ENCODE assay signal across 11 cellular contexts in genomic region chr4:138775890-138776289, GRCh38.
DNase-seq lines count a peak whose midpoint lies in the region; ATAC-seq and TF ChIP-seq lines count a peak whose summit lies in the region.
"Had no signal": no experiment of that assay in that cellular context is flagged by ENCODE, and none has a peak within 500 bp of the region (broad histone marks: within the 10 kb centered on the region; RNA-seq: fewer than 3 reads in every experiment).

No MANE protein-coding gene starts in this region.

- no peak overlapping the region for H2AK9ac ChIP-seq in IMR-90 (replicated peaks; ENCODE audit: low read depth, low read length, poor library complexity)

- intact Hi-C loops in IMR-90 (cut with micrococcal nuclease): no loop called here
- intact Hi-C loops in Caco-2 (cut with micrococcal nuclease; ENCODE audit: unreplicated experiment): no loop called here

- no peak overlapping the region for H2BK20ac ChIP-seq in IMR-90 (ENCODE audit: low read depth, low read length)

- H3K36me3 Mint-ChIP-seq in activated naive CD8-positive, alpha-beta T cell treated with anti-CD3 and anti-CD28 coated beads, Interleukin-2, amount 50 U/mL, for 24 hours (ENCODE audit: low read depth): no peaks in the 10 kb centered on the region
- H3K36me3 Mint-ChIP-seq in Caco-2 (ENCODE audit: insufficient read depth, unreplicated experiment): no peaks in the 10 kb centered on the region

- DNase-seq in Daoy (ENCODE audit: low read depth) (peak; percentile 2), IMR-90 (no peak), globus pallidus (ENCODE audit: low spot score) (peak; percentile 48), NCI-H446 (lab: John Stamatoyannopoulos, UW) (no peak), Caco-2 (no peak)
- no peak for DNase-seq in activated naive CD8-positive, alpha-beta T cell treated with anti-CD3 and anti-CD28 coated beads, Interleukin-2, amount 50 U/mL, for 24 hours
- DNase-seq: activated CD8-positive, alpha-beta T cell treated with anti-CD3 and anti-CD28 coated beads, Interleukin-2, amount 10 ng/mL, durations not matched to agents 7 days and 5 days; dermis blood vessel endothelial cell; NCI-H226 had no signal

- no peak overlapping the region for H3K9ac ChIP-seq in IMR-90 (ENCODE audit: low read depth, low read length)

- H3K4me2 ChIP-seq in IMR-90 (ENCODE audit: low read depth, low read length): no peak overlapping the region; the same call in 1 of the 2 replicates

- TF ChIP-seq CTCF in IMR-90 (conservative IDR thresholded peaks at IDR 0.05; ENCODE audit: low read depth, low read length): no peak
- TF ChIP-seq CTCF in gastroesophageal sphincter (IDR thresholded peaks at IDR 0.05): no peak
- no peak for TF ChIP-seq CTCF in Caco-2 (IDR thresholded peaks at IDR 0.05; ENCODE audit: insufficient read depth in 1 of 2, low read depth in 1 of 2, low read length in 1 of 2, severe bottlenecking in 1 of 2, unreplicated experiment in 1 of 2)

- H3K4me3 Mint-ChIP-seq in activated naive CD8-positive, alpha-beta T cell treated with anti-CD3 and anti-CD28 coated beads, Interleukin-2, amount 50 U/mL, for 24 hours: no peak overlapping the region
- no peak overlapping the region for H3K4me3 Mint-ChIP-seq in Caco-2 (ENCODE audit: unreplicated experiment)
- H3K4me3 Mint-ChIP-seq: activated CD8-positive, alpha-beta T cell treated with anti-CD3 and anti-CD28 coated beads, Interleukin-2, amount 10 ng/mL, durations not matched to agents 7 days and 5 days had no signal

- H3K9me1 ChIP-seq in IMR-90 (ENCODE audit: insufficient read depth, low read length): no peaks in the 10 kb centered on the region

- H3K27ac ChIP-seq in IMR-90 (ENCODE audit: insufficient read depth, low read length): no peak overlapping the region
- H3K27ac ChIP-seq in gastroesophageal sphincter: peak overlapping the region in 1 of 4 donors; percentile 29

- H3K14ac ChIP-seq in IMR-90 (replicated peaks; ENCODE audit: low read depth, low read length): no peak overlapping the region

- H4K91ac ChIP-seq in IMR-90 (ENCODE audit: insufficient read depth, low read depth, low read length): no peak overlapping the region

- no peak overlapping the region for H3K4ac ChIP-seq in IMR-90 (ENCODE audit: low read depth, low read length)

- no peak overlapping the region for H2BK15ac ChIP-seq in IMR-90 (ENCODE audit: low read depth, low read length)

- TF ChIP-seq POLR2A in IMR-90 (IDR thresholded peaks at IDR 0.05; ENCODE audit: low read depth, low read length): no peak
- no peak for TF ChIP-seq POLR2A in gastroesophageal sphincter (IDR thresholded peaks at IDR 0.05)

- H3K27ac Mint-ChIP-seq in activated naive CD8-positive, alpha-beta T cell treated with anti-CD3 and anti-CD28 coated beads, Interleukin-2, amount 50 U/mL, for 24 hours: no peak overlapping the region
- H3K27ac Mint-ChIP-seq in Caco-2 (ENCODE audit: unreplicated experiment): no peak overlapping the region
- H3K27ac Mint-ChIP-seq: activated CD8-positive, alpha-beta T cell treated with anti-CD3 and anti-CD28 coated beads, Interleukin-2, amount 10 ng/mL, durations not matched to agents 7 days and 5 days had no signal

- no peak overlapping the region; the same call in 1 of the 2 replicates for H2BK120ac ChIP-seq in IMR-90 (ENCODE audit: low read depth, low read length)

- H3K56ac ChIP-seq in IMR-90 (ENCODE audit: extremely low read depth, insufficient read depth, low read length): no peak overlapping the region

- H4K8ac ChIP-seq in IMR-90 (ENCODE audit: low read depth in 2 of 2, low read length in 2 of 2): no peak overlapping the region

- H2AFZ ChIP-seq in IMR-90 (replicated peaks; ENCODE audit: low read length, poor library complexity): peak overlapping the region; percentile 9

- no peak overlapping the region for H2AK5ac ChIP-seq in IMR-90 (ENCODE audit: low read depth, low read length)

- H3K9me3 ChIP-seq in IMR-90 (ENCODE audit: control insufficient read depth, insufficient read depth, low read length) (no peaks in the 10 kb centered on the region), gastroesophageal sphincter (peaks cover 0 to under 1% (median 0%) of the 10 kb centered on the region in 3 donors), Caco-2 (no peaks in the 10 kb centered on the region)

- H3K27me3 ChIP-seq in IMR-90 (ENCODE audit: control insufficient read depth, insufficient read depth, low read length) (no peaks in the 10 kb centered on the region; the same call in 1 of the 2 replicates), gastroesophageal sphincter (no peaks in the 10 kb centered on the region), Caco-2 (replicated peaks; ENCODE audit: control insufficient read depth, insufficient read depth, low read length) (no peaks in the 10 kb centered on the region)

- H3K79me1 ChIP-seq in IMR-90 (ENCODE audit: low read depth in 1 of 2, low read length in 2 of 2): no peaks in the 10 kb centered on the region

- H3K18ac ChIP-seq in IMR-90 (ENCODE audit: low read depth, low read length): no peak overlapping the region

- H3K4me3 ChIP-seq in IMR-90 (ENCODE audit: insufficient read depth, low read depth, low read length): no peak overlapping the region
- H3K4me3 ChIP-seq in gastroesophageal sphincter: no peak overlapping the region
- H3K4me3 ChIP-seq in Caco-2 (ENCODE audit: low read depth, low read length): no peak overlapping the region

- no peak overlapping the region for H4K5ac ChIP-seq in IMR-90 (ENCODE audit: low read depth, low read length)

- POLR2A ChIA-PET in IMR-90 (lab: Charles Lee; ENCODE audit: unreplicated experiment) (no interaction called here), Caco-2 (lab: Charles Lee) (no interaction called here)

- 80% methylated on average over 1 of the region's 6 CpGs; no CpG with 5 or more reads in 1 of the 2 experiments for WGBS in IMR-90 (ENCODE audit: extremely low coverage in 2 of 2, insufficient read length in 1 of 2), 2 experiments
- 54 to 59% methylated on average over 4 to 5 of the region's 6 CpGs for WGBS in gastroesophageal sphincter (ENCODE audit: low coverage in 1 of 2), 2 donors

- peaks cover 1% of the 10 kb centered on the region; the same call in 1 of the 2 replicates for H3K4me1 ChIP-seq in IMR-90 (ENCODE audit: control insufficient read depth, insufficient read depth, low read length)
- no peaks in the 10 kb centered on the region for H3K4me1 ChIP-seq in gastroesophageal sphincter
- H3K4me1 ChIP-seq in Caco-2: no peaks in the 10 kb centered on the region

- ATAC-seq in GM21529 (IDR thresholded peaks at IDR 0.05; ENCODE audit: unreplicated experiment): peak; percentile 87
- peak; percentile 62 for ATAC-seq in IMR-90 (ENCODE audit: low read depth)
- ATAC-seq in gastroesophageal sphincter: no peak
- no peak for ATAC-seq in activated naive CD8-positive, alpha-beta T cell treated with anti-CD3 and anti-CD28 coated beads, Interleukin-2, amount 50 U/mL, for 24 hours
- ATAC-seq: activated CD8-positive, alpha-beta T cell treated with anti-CD3 and anti-CD28 coated beads, Interleukin-2, amount 10 ng/mL, durations not matched to agents 7 days and 5 days had no signal

- CTCF ChIA-PET in IMR-90 (lab: Yijun Ruan, JAX): no interaction called here
- CTCF ChIA-PET in Caco-2 (lab: Charles Lee): no interaction called here

- TF ChIP-seq RAD21 in IMR-90 (IDR thresholded peaks at IDR 0.05; ENCODE audit: low read length): no peak

- H2BK5ac ChIP-seq in IMR-90 (ENCODE audit: low read depth, low read length, poor library complexity, severe bottlenecking): no peak overlapping the region

- BruUV-seq in IMR-90 (replicated peaks; lab: Mats Ljungman, UMichigan): no TSS peak
- no TSS peak for BruUV-seq in Caco-2 (replicated peaks; lab: Mats Ljungman, UMichigan)

- dilution Hi-C loops in IMR-90 (cut with HindIII; ENCODE audit: low sequenced_read_pairs, unreplicated experiment): no loop called here

- H3K36me3 ChIP-seq in IMR-90 (ENCODE audit: control insufficient read depth, insufficient read depth, low read length) (no peaks in the 10 kb centered on the region), gastroesophageal sphincter (no peaks in the 10 kb centered on the region), Caco-2 (ENCODE audit: control insufficient read depth, insufficient read depth, low read length) (no peaks in the 10 kb centered on the region)

- H3K9me3 Mint-ChIP-seq in activated naive CD8-positive, alpha-beta T cell treated with anti-CD3 and anti-CD28 coated beads, Interleukin-2, amount 50 U/mL, for 24 hours: no peaks in the 10 kb centered on the region
- no peaks in the 10 kb centered on the region for H3K9me3 Mint-ChIP-seq in Caco-2 (ENCODE audit: unreplicated experiment)

- no peak overlapping the region for H3K23ac ChIP-seq in IMR-90 (ENCODE audit: low read depth, low read length)

- in situ Hi-C loops in IMR-90 (cut with MboI; ENCODE audit: low sequenced_read_pairs): no loop called here

- no peak for TF ChIP-seq EP300 in gastroesophageal sphincter (IDR thresholded peaks at IDR 0.05)

- no peaks in the 10 kb centered on the region for H4K20me1 ChIP-seq in IMR-90 (ENCODE audit: insufficient read depth, low read length)

- no peaks in the 10 kb centered on the region for H3K4me1 Mint-ChIP-seq in activated naive CD8-positive, alpha-beta T cell treated with anti-CD3 and anti-CD28 coated beads, Interleukin-2, amount 50 U/mL, for 24 hours
- no peaks in the 10 kb centered on the region for H3K4me1 Mint-ChIP-seq in Caco-2 (ENCODE audit: low read depth, unreplicated experiment)

- H3K27me3 Mint-ChIP-seq in activated naive CD8-positive, alpha-beta T cell treated with anti-CD3 and anti-CD28 coated beads, Interleukin-2, amount 50 U/mL, for 24 hours: no peaks in the 10 kb centered on the region
- H3K27me3 Mint-ChIP-seq in Caco-2 (ENCODE audit: insufficient read depth, unreplicated experiment): no peaks in the 10 kb centered on the region

TF ChIP-seq in IMR-90, 13 proteins besides CTCF, POLR2A, EP300 and RAD21:
- TF ChIP-seq BHLHE40 (IDR thresholded peaks at IDR 0.05; ENCODE audit: low read depth, low read length) (no peak), RFX5 (IDR thresholded peaks at IDR 0.05; ENCODE audit: low read depth, low read length) (no peak), RCOR1 (IDR thresholded peaks at IDR 0.05; ENCODE audit: insufficient replicate concordance, low read length) (no peak), FOS (IDR thresholded peaks at IDR 0.05; ENCODE audit: low read depth, low read length) (no peak), ELK1 (IDR thresholded peaks at IDR 0.05; ENCODE audit: borderline replicate concordance, low read depth, low read length) (no peak), MAFK (IDR thresholded peaks at IDR 0.05; ENCODE audit: low read depth, low read length) (no peak)

Comparison
In these comparisons a context has a peak if more than half of its experiments do, and no peak if none do; other contexts are left out.
1. DNase-seq: peak in Daoy (single experiment) and globus pallidus (single experiment); none in IMR-90 (single experiment), NCI-H446 (0 of 2), activated naive CD8-positive, alpha-beta T cell treated with anti-CD3 and anti-CD28 coated beads, Interleukin-2, amount 50 U/mL, for 24 hours (single experiment) and Caco-2 (0 of 2).
2. ATAC-seq: peak in GM21529 (single experiment) and IMR-90 (single experiment); none in gastroesophageal sphincter (single experiment) and activated naive CD8-positive, alpha-beta T cell treated with anti-CD3 and anti-CD28 coated beads, Interleukin-2, amount 50 U/mL, for 24 hours (single experiment).